Comparison of ENCODE assay signal across 1 cellular context in genomic region chr15:74411686-74412085, GRCh38.
TF ChIP-seq lines count a peak whose summit lies in the region.

No MANE protein-coding gene starts in this region.

TF ChIP-seq in HepG2, 621 proteins besides CTCF, POLR2A, EP300 and RAD21:
- TF ChIP-seq AGO2 (optimal IDR thresholded peaks at IDR 0.05; ENCODE audit: low read depth, low read length) (peak; percentile 43), AHDC1 (CRISPR knock-in tag; IDR thresholded peaks at IDR 0.05; ENCODE audit: borderline replicate concordance) (no peak)
